11 cellular contexts compared by ENCODE assay signal in the genomic region with DNA sequence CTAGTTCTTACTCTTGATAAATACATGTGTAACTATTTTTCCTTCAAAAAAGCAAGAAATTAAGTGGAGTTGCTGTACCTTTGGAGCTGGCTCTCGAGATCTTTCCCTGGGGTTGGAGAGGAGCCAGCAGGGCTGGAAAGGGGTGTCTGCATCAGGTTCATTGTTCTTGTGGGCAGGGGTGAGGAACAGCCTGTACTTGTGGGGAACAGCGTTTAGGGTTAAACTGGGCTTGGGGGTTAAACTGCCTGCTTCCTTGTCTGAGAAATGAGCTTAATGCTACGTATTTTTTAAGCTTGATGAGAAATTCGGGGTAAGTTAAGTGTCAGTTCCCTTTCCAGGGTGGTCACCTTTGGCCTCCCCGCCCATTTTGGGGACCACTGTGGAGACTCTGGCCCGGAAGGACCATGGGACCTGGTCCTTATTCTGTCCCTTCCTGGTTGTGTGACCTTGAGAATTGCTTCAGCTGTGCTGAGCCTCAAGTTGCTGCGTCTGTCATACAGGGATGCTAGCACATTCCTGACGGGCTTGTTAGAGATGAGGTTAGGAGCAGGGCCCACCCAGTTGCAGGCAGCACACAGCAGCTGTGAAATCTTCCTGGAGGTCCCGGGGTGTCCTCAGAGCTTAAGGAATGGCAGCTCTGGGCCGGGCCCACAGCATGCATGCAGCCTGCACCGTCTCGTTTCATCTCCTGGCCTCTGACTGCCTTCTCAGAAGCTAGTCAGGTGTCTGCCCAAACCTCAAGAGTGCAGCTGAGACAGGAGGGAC. TPM values are rescaled to one million over a fixed set of nuclear protein-coding genes. Genes with fewer than 3 reads are reported as not detected.
DNase-seq lines count a peak whose midpoint lies in the region; ATAC-seq and TF ChIP-seq lines count a peak whose summit lies in the region.
"Had no signal": no experiment of that assay in that cellular context is flagged by ENCODE, and none has a peak within 500 bp of the region (broad histone marks: within the 10 kb centered on the region; RNA-seq: fewer than 3 reads in every experiment).

No MANE protein-coding gene starts in this region.

- DNase-seq in NCI-H2171 treated with DMSO at 0.1 percent for 48 hours (lab: John Stamatoyannopoulos, UW) (peak; percentile 39), NCI-H2171 (lab: John Stamatoyannopoulos, UW) (no peak), T-cell (no peak), right atrium auricular region (ENCODE audit: low spot score) (no peak), NCI-H2029 (lab: John Stamatoyannopoulos, UW) (no peak), spleen (no peak), posterior cingulate gyrus (no peak)
- DNase-seq: NCI-H345 had no signal

- H3K36me3 ChIP-seq in right atrium auricular region (peaks cover 34% of the 10 kb centered on the region), thymus (ENCODE audit: control insufficient read depth, insufficient read depth) (peaks cover 40% of the 10 kb centered on the region), spleen (peaks cover 0 to 47% (median 18%) of the 10 kb centered on the region in 6 donors)

- no peaks in the 10 kb centered on the region for H3K9me3 Mint-ChIP-seq in T-cell
- H3K9me3 Mint-ChIP-seq: activated CD4-positive, alpha-beta memory T cell treated with anti-CD3 and anti-CD28 coated beads for 36 hours had no signal

- intact Hi-C loops in spleen (cut with DNase I; ENCODE audit: low total_unique reads): no loop called here
- intact Hi-C loops in posterior cingulate gyrus (cut with DNase I): no loop called here

- WGBS in thymus: 41% methylated on average over 12 of the region's 12 CpGs
- 45 to 61% (median 57%) methylated on average over 9 to 12 of the region's 12 CpGs for WGBS in spleen, 5 donors

- H3K4me3 Mint-ChIP-seq in T-cell: peak overlapping the region in 2 of 3 donors; percentile 10 to 20
- H3K4me3 Mint-ChIP-seq: activated CD4-positive, alpha-beta memory T cell treated with anti-CD3 and anti-CD28 coated beads for 36 hours; activated naive CD8-positive, alpha-beta T cell had no signal

- no peak for ATAC-seq in T-cell (replicated peaks in 1 of 4)

- peaks cover 0 to 2% of the 10 kb centered on the region in 2 donors for H3K27me3 Mint-ChIP-seq in T-cell
- H3K27me3 Mint-ChIP-seq: activated CD4-positive, alpha-beta memory T cell treated with anti-CD3 and anti-CD28 coated beads for 36 hours; activated naive CD8-positive, alpha-beta T cell had no signal

- H3K4me1 ChIP-seq in right atrium auricular region: peaks cover 0 to 72% of the 10 kb centered on the region in 2 donors
- H3K4me1 ChIP-seq in thymus (ENCODE audit: control insufficient read depth, insufficient read depth, low read length): peaks cover 26% of the 10 kb centered on the region
- H3K4me1 ChIP-seq in spleen: peaks cover 11 to 73% (median 42%) of the 10 kb centered on the region in 6 donors

- no peak overlapping the region for H3K27ac Mint-ChIP-seq in T-cell
- H3K27ac Mint-ChIP-seq: activated CD4-positive, alpha-beta memory T cell treated with anti-CD3 and anti-CD28 coated beads for 36 hours; activated naive CD8-positive, alpha-beta T cell had no signal

- H3K27me3 ChIP-seq in right atrium auricular region: no peaks in the 10 kb centered on the region
- no peaks in the 10 kb centered on the region for H3K27me3 ChIP-seq in thymus (ENCODE audit: control insufficient read depth, insufficient read depth)
- no peaks in the 10 kb centered on the region for H3K27me3 ChIP-seq in spleen (replicated peaks in 1 of 7)

- POLR2A ChIA-PET in T-cell (lab: Charles Lee): interaction anchor here in 1 of 2 donors (0.7 kb wide), 1 partner anchor 14 kb away, joined by 4 read pairs; no protein-coding TSS in a partner anchor

- TF ChIP-seq POLR2A in spleen (IDR thresholded peaks at IDR 0.05): no peak

- H3K9me3 ChIP-seq in right atrium auricular region (no peaks in the 10 kb centered on the region), thymus (ENCODE audit: control insufficient read depth) (no peaks in the 10 kb centered on the region), spleen (no peaks in the 10 kb centered on the region)

- peak overlapping the region; percentile 8 to 9 for H3K27ac ChIP-seq in right atrium auricular region
- H3K27ac ChIP-seq in thymus (ENCODE audit: low read depth): peak overlapping the region; percentile 79
- peak overlapping the region in 3 of 8 donors; percentile 14 to 31 (median 14) for H3K27ac ChIP-seq in spleen

- no peak for TF ChIP-seq CTCF in right atrium auricular region (IDR thresholded peaks at IDR 0.05)
- no peak for TF ChIP-seq CTCF in spleen (IDR thresholded peaks at IDR 0.05 in 8 of 11, conservative IDR thresholded peaks at IDR 0.05 in 3 of 11)

- CTCF ChIA-PET in T-cell (lab: Charles Lee): interaction anchor here in 1 of 2 donors (0.6 to 1.0 kb wide), 2 partner anchors 10 to 72 kb away, joined by 3 read pairs; no protein-coding TSS in a partner anchor

- peaks cover 0 to 29% (median 22%) of the 10 kb centered on the region in 3 donors for H3K4me1 Mint-ChIP-seq in T-cell

- peaks cover 4% of the 10 kb centered on the region for H3K36me3 Mint-ChIP-seq in T-cell
- H3K36me3 Mint-ChIP-seq: activated CD4-positive, alpha-beta memory T cell treated with anti-CD3 and anti-CD28 coated beads for 36 hours; activated naive CD8-positive, alpha-beta T cell had no signal

- no peak overlapping the region for H3K4me3 ChIP-seq in right atrium auricular region
- no peak overlapping the region for H3K4me3 ChIP-seq in thymus (ENCODE audit: low read length)
- no peak overlapping the region for H3K4me3 ChIP-seq in spleen

RNA-seq across cellular contexts. Expression of gene H1-8, which starts 11.6 kb away (rescaled TPM):
- not detected for total RNA-seq in T-cell
- not detected for total RNA-seq in right atrium auricular region
- polyA plus RNA-seq in thymus: 0.78 TPM
- not detected for total RNA-seq in spleen
- polyA plus RNA-seq in spleen: not detected
- total RNA-seq: activated CD4-positive, alpha-beta memory T cell treated with anti-CD3 and anti-CD28 coated beads for 36 hours had no signal

RNA-seq across cellular contexts. Expression of gene RHO, which starts 26.1 kb away (rescaled TPM):
- total RNA-seq in T-cell (under 1 TPM in 2 of 5 donors, not detected in 3; 0.09 to 0.10 TPM), right atrium auricular region (not detected), spleen (not detected)
- polyA plus RNA-seq in thymus (0.07 TPM), spleen (not detected)
- total RNA-seq: activated CD4-positive, alpha-beta memory T cell treated with anti-CD3 and anti-CD28 coated beads for 36 hours had no signal

RNA-seq across cellular contexts. Expression of gene PLXND1, which starts 51.9 kb away (rescaled TPM):
- total RNA-seq in T-cell (10 to 100 TPM; 13.6 to 53.3 (median 44.9) TPM), right atrium auricular region (10 to 100 TPM; 44.5 to 93.1 TPM), spleen (100 to 1,000 TPM; 121 to 238 (median 170) TPM)
- polyA plus RNA-seq in thymus (106 TPM), spleen (10 to 100 TPM; 44.4 to 97.9 (median 79.2) TPM)
